24 cellular contexts compared by ENCODE assay signal in the genomic region with DNA sequence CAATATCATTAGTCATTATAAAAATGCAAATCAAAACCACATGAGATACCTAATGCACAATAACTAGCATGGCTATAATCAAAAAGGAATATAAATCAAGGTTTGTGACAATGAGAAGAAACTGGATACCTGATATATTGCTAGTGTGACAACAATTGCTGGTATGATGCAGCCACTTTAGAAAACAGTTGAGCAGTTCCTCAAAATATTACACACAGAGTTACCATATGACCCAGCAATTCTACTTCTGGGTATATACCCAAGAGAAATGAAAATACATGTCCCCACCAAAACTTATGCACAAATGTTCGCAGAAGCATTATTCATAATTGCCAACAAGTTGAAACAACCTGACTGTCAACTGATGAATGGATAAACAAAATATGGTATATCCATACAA.
"Had no signal": no experiment of that assay in that cellular context is flagged by ENCODE, and none has a peak within 500 bp of the region (broad histone marks: within the 10 kb centered on the region; RNA-seq: fewer than 3 reads in every experiment).

No MANE protein-coding gene starts in this region.

- H3K4me3 Mint-ChIP-seq: activated B cell treated with CpG ODN at 0.5 μM for 24 hours; activated CD4-positive, alpha-beta T cell treated with anti-CD3 and anti-CD28 coated beads, Interleukin-2, amount 10 ng/mL, durations not matched to agents 24 days and 14 days; activated CD8-positive, alpha-beta memory T cell treated with anti-CD3 and anti-CD28 coated beads, Interleukin-2, amount 10 ng/mL, durations not matched to agents 7 days and 5 days; activated naive CD4-positive, alpha-beta T cell treated with anti-CD3 and anti-CD28 coated beads for 36 hours; activated naive CD8-positive, alpha-beta T cell treated with anti-CD3 and anti-CD28 coated beads for 36 hours; activated T-cell treated with anti-CD3 and anti-CD28 coated beads, Interleukin-2, amount 50 U/mL, for 4 hours; T-helper 1 cell treated with Interleukin-12 subunit alpha and Interleukin-12 subunit beta and Interleukin-4 antibody, amounts not matched to agents 30 μg/mL and 1 μg/mL, for 36 hours had no signal

- H3K4me1 Mint-ChIP-seq: activated CD4-positive, alpha-beta T cell treated with anti-CD3 and anti-CD28 coated beads, Interleukin-2, amount 10 ng/mL, durations not matched to agents 24 days and 14 days; activated CD8-positive, alpha-beta memory T cell treated with anti-CD3 and anti-CD28 coated beads, Interleukin-2, amount 10 ng/mL, durations not matched to agents 7 days and 5 days had no signal

- H3K27me3 Mint-ChIP-seq: activated B cell treated with CpG ODN at 0.5 μM for 24 hours; activated CD4-positive, alpha-beta T cell treated with anti-CD3 and anti-CD28 coated beads, Interleukin-2, amount 10 ng/mL, durations not matched to agents 24 days and 14 days; activated CD8-positive, alpha-beta memory T cell treated with anti-CD3 and anti-CD28 coated beads, Interleukin-2, amount 10 ng/mL, durations not matched to agents 7 days and 5 days; activated naive CD8-positive, alpha-beta T cell treated with anti-CD3 and anti-CD28 coated beads for 36 hours had no signal

- DNase-seq: activated B cell treated with CpG ODN at 0.5 μM for 24 hours; activated CD4-positive, alpha-beta T cell treated with anti-CD3 and anti-CD28 coated beads for 1 hour; activated CD4-positive, alpha-beta T cell treated with anti-CD3 and anti-CD28 coated beads, Interleukin-2, amount 10 ng/mL, durations not matched to agents 24 days and 14 days; activated CD4-positive, alpha-beta T cell treated with anti-CD3 and anti-CD28 coated beads, Interleukin-2, amount 50 U/mL, for 48 hours; activated CD8-positive, alpha-beta memory T cell treated with anti-CD3 and anti-CD28 coated beads, Interleukin-2, amount 10 ng/mL, durations not matched to agents 7 days and 5 days; activated gamma-delta T cell; activated naive CD4-positive, alpha-beta T cell treated with anti-CD3 and anti-CD28 coated beads for 36 hours; activated naive CD8-positive, alpha-beta T cell treated with anti-CD3 and anti-CD28 coated beads for 36 hours; activated T-cell treated with anti-CD3 and anti-CD28 coated beads, Interleukin-2, amount 50 U/mL, for 4 hours; brain microvascular endothelial cell; cerebellar nuclear complex; Kasumi-1; KBM-7; NCI-H1105; NCI-H1436; NCI-H1694 treated with DMSO at 0.1 percent for 48 hours; NCI-H2081; NCI-H446; NCI-H524 treated with DMSO at 0.1 percent for 48 hours; NCI-H82; Peyer's patch; Right ventricle myocardium superior; SJCRH30 had no signal

- ATAC-seq: activated CD8-positive, alpha-beta memory T cell treated with anti-CD3 and anti-CD28 coated beads, Interleukin-2, amount 10 ng/mL, durations not matched to agents 7 days and 5 days; activated T-cell treated with anti-CD3 and anti-CD28 coated beads, Interleukin-2, amount 50 U/mL, for 4 hours had no signal

- H3K9me3 Mint-ChIP-seq: activated CD4-positive, alpha-beta T cell treated with anti-CD3 and anti-CD28 coated beads, Interleukin-2, amount 10 ng/mL, durations not matched to agents 24 days and 14 days; activated naive CD4-positive, alpha-beta T cell treated with anti-CD3 and anti-CD28 coated beads for 36 hours; T-helper 1 cell treated with Interleukin-12 subunit alpha and Interleukin-12 subunit beta and Interleukin-4 antibody, amounts not matched to agents 30 μg/mL and 1 μg/mL, for 36 hours had no signal

- H3K27ac Mint-ChIP-seq: activated B cell treated with CpG ODN at 0.5 μM for 24 hours; activated CD4-positive, alpha-beta T cell treated with anti-CD3 and anti-CD28 coated beads, Interleukin-2, amount 10 ng/mL, durations not matched to agents 24 days and 14 days; activated CD8-positive, alpha-beta memory T cell treated with anti-CD3 and anti-CD28 coated beads, Interleukin-2, amount 10 ng/mL, durations not matched to agents 7 days and 5 days; activated naive CD4-positive, alpha-beta T cell treated with anti-CD3 and anti-CD28 coated beads for 36 hours; activated naive CD8-positive, alpha-beta T cell treated with anti-CD3 and anti-CD28 coated beads for 36 hours; T-helper 1 cell treated with Interleukin-12 subunit alpha and Interleukin-12 subunit beta and Interleukin-4 antibody, amounts not matched to agents 30 μg/mL and 1 μg/mL, for 36 hours had no signal
